In the genomic region with DNA sequence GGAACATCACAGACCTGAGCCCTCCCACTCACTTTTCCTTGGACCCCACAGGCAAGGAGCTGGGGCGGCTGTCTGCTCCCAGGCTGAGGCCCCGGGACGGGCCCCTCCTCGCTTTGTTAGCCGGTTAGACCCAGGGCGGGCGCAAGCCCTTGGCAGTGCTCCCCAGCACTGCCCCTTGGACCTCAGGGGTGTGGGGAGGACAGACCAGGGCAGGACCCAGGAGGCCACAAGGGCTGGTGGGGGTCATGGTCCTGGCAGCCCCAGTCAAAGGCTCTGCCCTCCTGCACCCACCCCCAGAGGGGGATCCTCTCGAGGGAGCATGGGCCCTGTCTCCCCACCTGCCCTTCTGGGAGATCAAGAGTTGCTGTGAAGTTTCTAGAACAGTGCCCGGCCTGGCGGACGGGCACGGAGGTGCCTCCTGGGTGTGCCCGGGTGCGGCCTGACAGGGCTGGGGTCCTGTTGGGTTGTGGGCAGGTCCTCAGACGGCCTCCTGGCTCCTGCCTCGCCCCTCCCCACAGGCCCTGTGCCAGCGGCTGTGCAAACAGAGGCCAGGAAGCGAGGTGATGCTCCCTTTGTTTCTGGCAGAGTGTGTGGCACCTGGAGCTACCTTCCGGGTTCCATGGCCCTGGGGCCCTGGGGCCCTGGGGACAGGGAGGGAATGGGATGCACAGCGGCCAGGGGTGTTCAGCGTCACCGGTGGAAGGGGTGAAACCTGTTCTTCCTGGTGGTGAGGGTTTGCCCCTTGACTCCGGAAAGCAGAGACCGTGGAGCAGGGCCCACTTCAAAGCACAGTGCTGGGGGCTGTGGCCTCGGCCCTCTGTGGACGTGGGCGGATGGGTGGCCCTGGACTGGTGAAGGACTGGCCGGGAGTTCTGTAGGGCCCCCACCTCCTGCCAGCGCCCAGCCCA, we compare ENCODE assay signal across 15 cellular contexts. TPM values are rescaled to one million over a fixed set of nuclear protein-coding genes. Genes with fewer than 3 reads are reported as not detected.
DNase-seq lines count a peak whose midpoint lies in the region; ATAC-seq, FAIRE-seq and TF ChIP-seq lines count a peak whose summit lies in the region.
"Had no signal": no experiment of that assay in that cellular context is flagged by ENCODE, and none has a peak within 500 bp of the region (broad histone marks: within the 10 kb centered on the region; RNA-seq: fewer than 3 reads in every experiment).

No MANE protein-coding gene starts in this region.

- H3K4me3 ChIP-seq in colonic mucosa (no peak overlapping the region), sigmoid colon (no peak overlapping the region)
- H3K4me3 ChIP-seq: A549, ascending aorta had no signal

- intact Hi-C loops in colonic mucosa (cut with DNase I), result no loop called here
- intact Hi-C loops in sigmoid colon (cut with DNase I), result no loop called here

- TF ChIP-seq CTCF in colonic mucosa (IDR thresholded peaks at IDR 0.05) (no peak), sigmoid colon (IDR thresholded peaks at IDR 0.05) (no peak)

- no peak for FAIRE-seq in GM12892 (lab: Jason Lieb, UNC)
- FAIRE-seq: A549, endometrium had no signal

- H3K27me3 ChIP-seq in colonic mucosa, result no peaks in the 10 kb centered on the region
- H3K27me3 ChIP-seq in sigmoid colon, result peaks cover 5 to 69% (median 40%) of the 10 kb centered on the region in 3 donors

- 19 to 68% methylated on average over 29 of the region's 29 CpGs for WGBS in sigmoid colon, 2 donors

- no peak for TF ChIP-seq EP300 in sigmoid colon (IDR thresholded peaks at IDR 0.05)

- TF ChIP-seq POLR2A in sigmoid colon (IDR thresholded peaks at IDR 0.05) (no peak), GM12892 (IDR thresholded peaks at IDR 0.05; ENCODE audit: low read depth, low read length) (no peak)

- peak; percentile 15 for DNase-seq in SIG-M5 treated with dmso at 0.1 percent for 504 hours (lab: John Stamatoyannopoulos, UW; ENCODE audit: unreplicated experiment)
- no peak for DNase-seq in SIG-M5 (lab: John Stamatoyannopoulos, UW)
- peak; percentile 18 for DNase-seq in NCI-H2029 treated with DMSO at 0.1 percent for 48 hours (lab: John Stamatoyannopoulos, UW)
- DNase-seq in colonic mucosa, result peak; percentile 92
- DNase-seq in sigmoid colon, result peak; percentile 62
- DNase-seq in GM12892 (ENCODE audit: insufficient read length), result no peak
- DNase-seq in medulla oblongata (ENCODE audit: extremely low spot score), result no peak
- DNase-seq: NCI-H446; stimulated activated CD4-positive, alpha-beta T cell treated with anti-CD3 and anti-CD28 coated beads, Interleukin-12 subunit alpha, Interleukin-12 subunit beta, amount 100 ng/mL, for 4 hours had no signal

- ATAC-seq in HG03280 (IDR thresholded peaks at IDR 0.05; ENCODE audit: unreplicated experiment), result no peak
- ATAC-seq: naive thymus-derived CD4-positive, alpha-beta T cell; T-cell had no signal

- no peaks in the 10 kb centered on the region for H3K4me1 ChIP-seq in colonic mucosa
- H3K4me1 ChIP-seq in sigmoid colon, result peaks cover 0 to 10% (median 8%) of the 10 kb centered on the region in 4 donors
- H3K4me1 ChIP-seq: ascending aorta had no signal

- H3K36me3 ChIP-seq in colonic mucosa, result no peaks in the 10 kb centered on the region
- no peaks in the 10 kb centered on the region for H3K36me3 ChIP-seq in sigmoid colon
- H3K36me3 ChIP-seq: ascending aorta had no signal

- H3K9me3 ChIP-seq in colonic mucosa (no peaks in the 10 kb centered on the region), sigmoid colon (no peaks in the 10 kb centered on the region)
- H3K9me3 ChIP-seq: A549, ascending aorta had no signal

- H3K27ac ChIP-seq in colonic mucosa (peak overlapping the region; percentile 82), sigmoid colon (no peak overlapping the region)
- H3K27ac ChIP-seq: ascending aorta had no signal

- peak overlapping the region; percentile 60 to 73 for H3K9ac ChIP-seq in colonic mucosa (ENCODE audit: low read depth in 2 of 2, low read length in 2 of 2)

RNA-seq across cellular contexts. Expression of gene GAL3ST2, which starts 2.9 kb away (rescaled TPM):
- total RNA-seq in colonic mucosa, result 10 to 100 TPM; 34.2 to 70.2 TPM
- under 1 TPM in 2 of 4 donors, not detected in 2; 0.33 to 0.68 TPM for total RNA-seq in sigmoid colon
- 10 to 100 TPM in 1 of 3 donors, 1 to 10 TPM in 2; 3.0 to 13.6 (median 4.2) TPM for polyA plus RNA-seq in sigmoid colon
- not detected for polyA plus RNA-seq in GM12892 (2012; ENCODE audit: missing spikeins)
- total RNA-seq: ascending aorta had no signal
- polyA plus RNA-seq: naive thymus-derived CD4-positive, alpha-beta T cell had no signal

RNA-seq across cellular contexts. Expression of gene NEU4, which starts 35.2 kb away (rescaled TPM):
- total RNA-seq in colonic mucosa (10 to 100 TPM; 36.9 to 84.5 TPM), sigmoid colon (1 to 10 TPM in 1 of 4 donors, under 1 TPM in 2, not detected in 1; 0.36 to 3.6 (median 0.49) TPM)
- polyA plus RNA-seq in sigmoid colon, result 10 to 100 TPM; 16.3 to 66.1 (median 39.1) TPM
- 0.19 TPM for polyA plus RNA-seq in GM12892 (2012; ENCODE audit: missing spikeins)
- total RNA-seq: ascending aorta had no signal
- polyA plus RNA-seq: naive thymus-derived CD4-positive, alpha-beta T cell had no signal

RNA-seq across cellular contexts. Expression of gene D2HGDH, which starts 39.3 kb away (rescaled TPM):
- total RNA-seq in colonic mucosa, result 10 to 100 TPM; 42.0 to 76.6 TPM
- 10 to 100 TPM; 10.7 to 26.9 (median 13.3) TPM for total RNA-seq in sigmoid colon
- polyA plus RNA-seq in sigmoid colon, result 10 to 100 TPM in 1 of 3 donors, 1 to 10 TPM in 2; 6.0 to 36.9 (median 8.6) TPM
- polyA plus RNA-seq in GM12892 (2012; ENCODE audit: missing spikeins), result 16.8 TPM

Comparison
In these comparisons a context has a peak if more than half of its experiments do, and no peak if none do; other contexts are left out.
1. DNase-seq: peak in SIG-M5 treated with dmso at 0.1 percent for 504 hours (single experiment), NCI-H2029 treated with DMSO at 0.1 percent for 48 hours (single experiment), colonic mucosa (single experiment) and sigmoid colon (single experiment); none in SIG-M5 (single experiment), GM12892 (single experiment) and medulla oblongata (single experiment).
2. RNA of gene GAL3ST2, which starts 2.9 kb away (total RNA-seq): 34.2 to 70.2 TPM in colonic mucosa; 0.33 to 0.68 TPM in sigmoid colon; every median in the first group is over 10 times any median in the second.
3. RNA of gene NEU4, which starts 35.2 kb away (total RNA-seq): 36.9 to 84.5 TPM in colonic mucosa; 0.36 to 3.6 TPM in sigmoid colon; every median in the first group is over 4 times any median in the second.